ENCODE assay signal across 15 cellular contexts in genomic region chr11:862028-862703, GRCh38. TPM values are rescaled to one million over a fixed set of nuclear protein-coding genes. Genes with fewer than 3 reads are reported as not detected.
DNase-seq lines count a peak whose midpoint lies in the region; ATAC-seq lines count a peak whose summit lies in the region.
"Had no signal": no experiment of that assay in that cellular context is flagged by ENCODE, and none has a peak within 500 bp of the region (broad histone marks: within the 10 kb centered on the region; RNA-seq: fewer than 3 reads in every experiment).

No MANE protein-coding gene starts in this region.

- no peak overlapping the region for H3K4me3 ChIP-seq in adipocyte (ENCODE audit: low read length)
- H3K4me3 ChIP-seq: pancreas had no signal

- DNase-seq in 8988T (peak; percentile 57), HT-29 (ENCODE audit: low spot score) (peak; percentile 40), adipocyte (ENCODE audit: low read depth) (peak; percentile 30), left lobe of liver (ENCODE audit: low spot score) (peak; percentile 60), DMS53 treated with DMSO at 0.1 percent for 48 hours (lab: John Stamatoyannopoulos, UW; ENCODE audit: unreplicated experiment) (no peak), NCI-H2196 treated with DMSO at 0.1 percent for 48 hours (lab: John Stamatoyannopoulos, UW; ENCODE audit: unreplicated experiment) (no peak), T-helper 17 cell (no peak)
- DNase-seq: activated B cell treated with CpG ODN at 0.5 μM for 24 hours; activated T-cell treated with anti-CD3 and anti-CD28 coated beads for 4 hours; amniotic stem cell; MV-4-11; pancreas; stimulated activated naive CD8-positive, alpha-beta T cell treated with anti-CD3 and anti-CD28 coated beads, Interleukin-15, Interleukin-2, amounts not matched to agents 100 U/mL and 50 U/mL, for 24 hours had no signal

- peaks cover 10% of the 10 kb centered on the region for H3K4me1 ChIP-seq in adipocyte (ENCODE audit: control insufficient read depth, insufficient read depth, low read length)

- H3K27ac Mint-ChIP-seq in T-helper 17 cell: no peak overlapping the region
- H3K27ac Mint-ChIP-seq: activated B cell treated with CpG ODN at 0.5 μM for 24 hours had no signal

- no peaks in the 10 kb centered on the region for H3K36me3 Mint-ChIP-seq in T-helper 17 cell (ENCODE audit: low read depth)

- no peak overlapping the region for H3K4me3 Mint-ChIP-seq in T-helper 17 cell
- H3K4me3 Mint-ChIP-seq: activated B cell treated with CpG ODN at 0.5 μM for 24 hours had no signal

- peak; percentile 0 for ATAC-seq in left lobe of liver
- ATAC-seq in GM18502 (IDR thresholded peaks at IDR 0.05; ENCODE audit: poor library complexity, unreplicated experiment): no peak
- no peak for ATAC-seq in T-helper 17 cell
- ATAC-seq: pancreas; stimulated activated naive CD8-positive, alpha-beta T cell treated with anti-CD3 and anti-CD28 coated beads, Interleukin-15, Interleukin-2, amounts not matched to agents 100 U/mL and 50 U/mL, for 24 hours had no signal

- peaks cover 18% of the 10 kb centered on the region for H3K36me3 ChIP-seq in adipocyte (ENCODE audit: control insufficient read depth, insufficient read depth, low read length, severe bottlenecking)

- no peaks in the 10 kb centered on the region for H3K27me3 ChIP-seq in adipocyte (replicated peaks; ENCODE audit: control insufficient read depth, insufficient read depth, low read length)
- H3K27me3 ChIP-seq: pancreas had no signal

- no peaks in the 10 kb centered on the region for H3K4me1 Mint-ChIP-seq in T-helper 17 cell
- H3K4me1 Mint-ChIP-seq: activated B cell treated with CpG ODN at 0.5 μM for 24 hours had no signal

- H3K9me3 ChIP-seq in adipocyte (ENCODE audit: control insufficient read depth, low read length) (no peaks in the 10 kb centered on the region), T-helper 17 cell (ENCODE audit: control insufficient read depth, low read length, poor library complexity, severe bottlenecking) (no peaks in the 10 kb centered on the region)
- H3K9me3 ChIP-seq: pancreas had no signal

- H3K27me3 Mint-ChIP-seq in T-helper 17 cell: no peaks in the 10 kb centered on the region
- H3K27me3 Mint-ChIP-seq: activated B cell treated with CpG ODN at 0.5 μM for 24 hours had no signal

- no peak overlapping the region for H3K9ac ChIP-seq in adipocyte (ENCODE audit: low read length)

RNA-seq across cellular contexts. Expression of gene TSPAN4, which starts 19.5 kb away (rescaled TPM):
- total RNA-seq in HT-29 (2014; rRNA removed; shearing (Covaris generic)): 29.2 and 39.6 TPM in 2 replicates
- total RNA-seq in left lobe of liver (17.1 TPM), T-helper 17 cell (1 to 10 TPM; 2.1 to 3.0 TPM)

RNA-seq across cellular contexts. Expression of gene POLR2L, which starts 19.8 kb away (rescaled TPM):
- 1,254 and 1,310 TPM in 2 replicates for total RNA-seq in HT-29 (2014; rRNA removed; shearing (Covaris generic))
- total RNA-seq in left lobe of liver (81.5 TPM), T-helper 17 cell (10 to 100 TPM; 38.5 to 40.5 TPM)

RNA-seq across cellular contexts. Expression of gene CD151, which starts 29.4 kb away (rescaled TPM):
- total RNA-seq in HT-29 (2014; rRNA removed; shearing (Covaris generic)): 916 and 940 TPM in 2 replicates
- 120 TPM for total RNA-seq in left lobe of liver
- 10 to 100 TPM; 54.9 to 67.3 TPM for total RNA-seq in T-helper 17 cell

RNA-seq across cellular contexts. Expression of gene CRACR2B, which starts 34.4 kb away (rescaled TPM):
- 204 and 225 TPM in 2 replicates for total RNA-seq in HT-29 (2014; rRNA removed; shearing (Covaris generic))
- total RNA-seq in left lobe of liver (3.5 TPM), T-helper 17 cell (1 to 10 TPM in 1 of 2 donors, under 1 TPM in 1; 0.47 to 1.0 TPM)
- total RNA-seq: SK-MEL-5 had no signal

RNA-seq across cellular contexts. Expression of gene PNPLA2, which starts 43.5 kb away (rescaled TPM):
- 174 and 202 TPM in 2 replicates for total RNA-seq in HT-29 (2014; rRNA removed; shearing (Covaris generic))
- total RNA-seq in left lobe of liver: 107 TPM
- total RNA-seq in T-helper 17 cell: 100 to 1,000 TPM; 178 to 182 TPM

Comparison
In these comparisons a context has a peak if more than half of its experiments do, and no peak if none do; other contexts are left out.
1. DNase-seq: peak in 8988T (single experiment), HT-29 (single experiment), adipocyte (single experiment) and left lobe of liver (single experiment); none in DMS53 treated with DMSO at 0.1 percent for 48 hours (single experiment), NCI-H2196 treated with DMSO at 0.1 percent for 48 hours (single experiment) and T-helper 17 cell (0 of 3).
2. RNA of gene POLR2L, which starts 19.8 kb away (total RNA-seq): 1,254 to 1,310 TPM in HT-29; 81.5 TPM in left lobe of liver (single experiment) and 38.5 to 40.5 TPM in T-helper 17 cell; every median in the first group is over 10 times any median in the second.